ENCODE assay signal across 24 cellular contexts in the genomic region with DNA sequence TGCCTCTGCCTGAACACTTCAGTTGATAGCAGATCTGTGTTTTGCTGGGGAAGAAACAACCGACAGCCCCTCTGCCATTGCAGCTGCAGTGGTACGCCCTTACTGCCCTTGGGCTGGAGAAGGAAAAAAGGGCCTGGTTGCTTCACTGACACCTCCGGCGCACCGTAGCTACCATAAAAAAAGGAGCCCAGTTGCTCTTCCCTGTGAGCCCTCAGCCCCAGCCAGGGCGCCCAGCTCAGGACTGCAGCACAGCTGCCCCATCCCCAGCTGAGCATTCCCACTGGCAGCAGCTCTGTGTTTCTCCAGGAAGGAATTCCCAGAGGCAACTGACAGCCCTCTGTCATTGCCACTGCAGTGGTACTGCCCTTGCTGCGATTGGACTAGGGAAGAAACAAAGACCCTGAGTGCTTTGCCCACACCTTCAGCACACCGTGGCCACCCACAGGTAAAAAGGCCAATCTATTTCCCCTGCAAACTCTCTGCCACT.
"Had no signal": no experiment of that assay in that cellular context is flagged by ENCODE, and none has a peak within 500 bp of the region (broad histone marks: within the 10 kb centered on the region; RNA-seq: fewer than 3 reads in every experiment).

No MANE protein-coding gene starts in this region.

- H3K36me3 Mint-ChIP-seq: activated naive CD4-positive, alpha-beta T cell treated with anti-CD3 and anti-CD28 coated beads, Interleukin-2, amount 50 U/mL, for 24 hours; mesothelial cell of epicardium; naive B cell; T-cell had no signal

- H3K4me1 ChIP-seq: parathyroid adenoma, psoas muscle had no signal

- H3K27ac Mint-ChIP-seq: activated naive CD4-positive, alpha-beta T cell treated with anti-CD3 and anti-CD28 coated beads, Interleukin-2, amount 50 U/mL, for 24 hours; activated T-helper 1 cell treated with anti-CD3 and anti-CD28 coated beads, Interleukin-12 subunit alpha, Interleukin-12 subunit beta, Interleukin-2, Interleukin-4 antibody, amounts not matched to agents 30 ng/mL and 10 ng/mL and 1 ng/mL, durations not matched to agents 14 hours and 24 hours and 36 hours; mesothelial cell of epicardium; T-cell had no signal

- H3K4me3 ChIP-seq: psoas muscle, smooth muscle cell, suprapubic skin, tibial artery had no signal

- DNase-seq: activated CD4-positive, alpha-beta T cell treated with anti-CD3 and anti-CD28 coated beads for 48 hours; activated CD4-positive, alpha-beta T cell treated with anti-CD3 and anti-CD28 coated beads, Interleukin-2, amount 50 U/mL, for 48 hours; activated CD8-positive, alpha-beta memory T cell treated with anti-CD3 and anti-CD28 coated beads for 24 hours; activated CD8-positive, alpha-beta memory T cell treated with anti-CD3 and anti-CD28 coated beads, Interleukin-2, amount 50 U/mL, for 4 hours; activated T-cell treated with anti-CD3 and anti-CD28 coated beads, Interleukin-2, amount 50 U/mL, for 1 hour; dermis blood vessel endothelial cell; effector CD8-positive, alpha-beta T cell; left colon; naive B cell; occipital lobe; stimulated activated CD4-positive, alpha-beta T cell treated with anti-CD3 and anti-CD28 coated beads, Interleukin-15, amount 100 ng/mL, for 24 hours; stimulated activated CD4-positive, alpha-beta T cell treated with anti-CD3 and anti-CD28 coated beads, Interleukin-2, amount 100 ng/mL, for 24 hours; stimulated activated naive CD4-positive, alpha-beta T cell; T-cell had no signal

- H3K9me3 ChIP-seq: suprapubic skin, tibial artery had no signal

- H3K9ac ChIP-seq: parathyroid adenoma had no signal

- H3K9me3 Mint-ChIP-seq: activated T-helper 1 cell treated with anti-CD3 and anti-CD28 coated beads, Interleukin-12 subunit alpha, Interleukin-12 subunit beta, Interleukin-2, Interleukin-4 antibody, amounts not matched to agents 30 ng/mL and 10 ng/mL and 1 ng/mL, durations not matched to agents 14 hours and 24 hours and 36 hours had no signal

- H3K27me3 ChIP-seq: suprapubic skin, tibial artery had no signal

- H3K4me3 Mint-ChIP-seq: activated naive CD4-positive, alpha-beta T cell treated with anti-CD3 and anti-CD28 coated beads, Interleukin-2, amount 50 U/mL, for 24 hours; activated T-helper 1 cell treated with anti-CD3 and anti-CD28 coated beads, Interleukin-12 subunit alpha, Interleukin-12 subunit beta, Interleukin-2, Interleukin-4 antibody, amounts not matched to agents 30 ng/mL and 10 ng/mL and 1 ng/mL, durations not matched to agents 14 hours and 24 hours and 36 hours; central memory CD8-positive, alpha-beta T cell; mesothelial cell of epicardium; naive B cell; T-cell had no signal

- ATAC-seq: activated CD4-positive, CD25-positive, alpha-beta regulatory T cell treated with anti-CD3 and anti-CD28 coated beads, Interleukin-2, amount 50 U/mL, for 24 hours; left colon; psoas muscle; T-cell had no signal

- H3K27me3 Mint-ChIP-seq: activated naive CD4-positive, alpha-beta T cell treated with anti-CD3 and anti-CD28 coated beads, Interleukin-2, amount 50 U/mL, for 24 hours; central memory CD8-positive, alpha-beta T cell; naive B cell; T-cell had no signal

- H3K27ac ChIP-seq: parathyroid adenoma, psoas muscle, suprapubic skin, tibial artery had no signal

- H3K36me3 ChIP-seq: suprapubic skin, tibial artery had no signal

- H3K4me1 Mint-ChIP-seq: activated naive CD4-positive, alpha-beta T cell treated with anti-CD3 and anti-CD28 coated beads, Interleukin-2, amount 50 U/mL, for 24 hours; central memory CD8-positive, alpha-beta T cell; mesothelial cell of epicardium; naive B cell; T-cell had no signal
